7 cellular contexts compared by ENCODE assay signal in genomic region chr1:202888204-202888506, GRCh38. TPM values are rescaled to one million over a fixed set of nuclear protein-coding genes. Genes with fewer than 3 reads are reported as not detected.
DNase-seq lines count a peak whose midpoint lies in the region; ATAC-seq, FAIRE-seq and TF ChIP-seq lines count a peak whose summit lies in the region.

No MANE protein-coding gene starts in this region.

- ATAC-seq in foreskin keratinocyte (peak; percentile 36), HG02852 (IDR thresholded peaks at IDR 0.05; ENCODE audit: unreplicated experiment) (no peak)

- H3K4me1 ChIP-seq in foreskin keratinocyte (peaks cover 4% of the 10 kb centered on the region), sigmoid colon (peaks cover 0 to 17% (median 10%) of the 10 kb centered on the region in 4 donors)

- no peak for TF ChIP-seq EP300 in sigmoid colon (IDR thresholded peaks at IDR 0.05)

- FAIRE-seq in D721Med (lab: Jason Lieb, UNC), result no peak

- no peak for TF ChIP-seq CTCF in foreskin keratinocyte (conservative IDR thresholded peaks at IDR 0.05)
- TF ChIP-seq CTCF in sigmoid colon (IDR thresholded peaks at IDR 0.05), result no peak
- TF ChIP-seq CTCF in D721Med (IDR thresholded peaks at IDR 0.05; ENCODE audit: insufficient read depth, missing control alignments), result no peak

- 1 to 2% methylated on average over 9 of the region's 9 CpGs for WGBS in sigmoid colon, 2 donors

- DNase-seq in HCEC 1CT, result peak; percentile 43
- peak; percentile 82 for DNase-seq in SW480 (ENCODE audit: low spot score)
- DNase-seq in foreskin keratinocyte, result peak in 1 of 2 donors; percentile 60
- no peak for DNase-seq in sigmoid colon
- no peak for DNase-seq in T-helper 9 cell
- no peak for DNase-seq in D721Med (ENCODE audit: insufficient read length, low spot score)

- peak overlapping the region; percentile 69 to 82 (median 75) for H3K4me3 ChIP-seq in sigmoid colon

- H3K27me3 ChIP-seq in foreskin keratinocyte, result no peaks in the 10 kb centered on the region
- H3K27me3 ChIP-seq in sigmoid colon, result no peaks in the 10 kb centered on the region

- intact Hi-C loops in sigmoid colon (cut with DNase I), result loop anchor here (2.0 to 5.0 kb wide), 3 partner anchors 27 to 77 kb away; partner anchors contain the start of genes KLHL12 and PCAT6

- peaks cover 7 to 29% (median 13%) of the 10 kb centered on the region in 4 donors for H3K36me3 ChIP-seq in sigmoid colon

- H3K9me3 ChIP-seq in sigmoid colon, result no peaks in the 10 kb centered on the region

- peak overlapping the region; percentile 7 for H3K27ac ChIP-seq in foreskin keratinocyte
- H3K27ac ChIP-seq in sigmoid colon, result peak overlapping the region; percentile 87 to 98 (median 92)

- no peak for TF ChIP-seq POLR2A in sigmoid colon (IDR thresholded peaks at IDR 0.05)

RNA-seq across cellular contexts. Expression of gene RABIF, which starts 0.8 kb away (rescaled TPM):
- total RNA-seq in foreskin keratinocyte, result 9.4 and 9.6 TPM in 2 replicates
- 11.1 and 11.3 TPM in 2 replicates for polyA plus RNA-seq in foreskin keratinocyte
- total RNA-seq in sigmoid colon, result 1 to 10 TPM; 3.6 to 7.3 (median 4.8) TPM
- polyA plus RNA-seq in sigmoid colon, result 10 to 100 TPM in 2 of 3 donors, 1 to 10 TPM in 1; 9.0 to 17.6 (median 15.0) TPM

RNA-seq across cellular contexts. Expression of gene KLHL12, which starts 38.9 kb away (rescaled TPM):
- total RNA-seq in foreskin keratinocyte, result 24.8 and 25.7 TPM in 2 replicates
- 13.9 TPM in 2 replicates for polyA plus RNA-seq in foreskin keratinocyte
- 10 to 100 TPM; 12.9 to 23.9 (median 15.9) TPM for total RNA-seq in sigmoid colon
- polyA plus RNA-seq in sigmoid colon, result 10 to 100 TPM; 17.6 to 27.0 (median 23.6) TPM

Comparison
In these comparisons a context has a peak if more than half of its experiments do, and no peak if none do; other contexts are left out.
1. DNase-seq: peak in HCEC 1CT (single experiment) and SW480 (single experiment); none in sigmoid colon (single experiment), T-helper 9 cell (single experiment) and D721Med (single experiment).